Comparison of ENCODE assay signal across 8 cellular contexts in the genomic region with DNA sequence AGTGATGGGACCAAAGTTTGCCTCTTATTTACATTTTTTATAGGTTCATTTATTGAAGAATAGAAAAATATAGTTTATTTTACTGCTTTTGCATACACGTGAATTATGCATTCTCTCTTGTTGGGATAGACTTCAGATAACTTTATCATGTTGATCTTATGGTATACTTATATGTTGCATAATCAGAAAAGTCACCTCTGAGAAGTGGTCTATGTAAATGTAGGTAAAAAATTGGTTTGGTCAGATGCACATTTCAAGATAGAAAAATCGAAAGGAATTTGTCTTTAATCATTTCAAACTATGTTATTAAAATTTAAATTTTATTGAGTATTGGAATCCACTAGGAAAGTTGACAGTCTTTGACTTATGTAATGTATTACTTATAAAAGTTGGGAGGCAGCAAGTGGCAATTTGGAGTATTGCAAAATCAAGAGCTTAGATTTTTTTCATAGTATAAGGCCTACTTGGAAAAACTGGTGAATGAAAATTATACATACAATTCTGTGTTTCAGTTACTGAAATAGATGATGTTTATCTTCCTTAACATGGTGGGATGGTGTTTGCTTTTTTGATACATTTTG. TPM values are rescaled to one million over a fixed set of nuclear protein-coding genes. Genes with fewer than 3 reads are reported as not detected.
DNase-seq lines count a peak whose midpoint lies in the region; ATAC-seq and TF ChIP-seq lines count a peak whose summit lies in the region.

No MANE protein-coding gene starts in this region.

- ATAC-seq in activated naive CD8-positive, alpha-beta T cell treated with anti-CD3 and anti-CD28 coated beads, Interleukin-2, amount 10 ng/mL, durations not matched to agents 7 days and 5 days (ENCODE audit: low read depth): no peak
- no peak for ATAC-seq in memory B cell (ENCODE audit: low read depth)
- ATAC-seq in HG03025 (IDR thresholded peaks at IDR 0.05; ENCODE audit: low FRiP score, unreplicated experiment): no peak
- no peak for ATAC-seq in HG03571 (IDR thresholded peaks at IDR 0.05; ENCODE audit: unreplicated experiment)

- no peaks in the 10 kb centered on the region for H3K27me3 Mint-ChIP-seq in activated naive CD8-positive, alpha-beta T cell treated with anti-CD3 and anti-CD28 coated beads, Interleukin-2, amount 10 ng/mL, durations not matched to agents 7 days and 5 days
- H3K27me3 Mint-ChIP-seq in memory B cell: no peaks in the 10 kb centered on the region

- H3K27ac Mint-ChIP-seq in activated naive CD8-positive, alpha-beta T cell treated with anti-CD3 and anti-CD28 coated beads, Interleukin-2, amount 10 ng/mL, durations not matched to agents 7 days and 5 days: no peak overlapping the region
- no peak overlapping the region for H3K27ac Mint-ChIP-seq in memory B cell

- H3K4me3 ChIP-seq in AG04449 (ENCODE audit: low read depth, low read length) (peak overlapping the region; percentile 79), SJCRH30 (no peak overlapping the region)

- H3K9me3 ChIP-seq in SJCRH30 (replicated peaks): no peaks in the 10 kb centered on the region

- no peak for TF ChIP-seq CTCF in AG04449 (IDR thresholded peaks at IDR 0.05; ENCODE audit: insufficient read depth, low read length, missing control alignments)

- intact Hi-C loops in head of caudate nucleus (cut with DNase I): loop anchor here (10.0 kb wide), 1 partner anchor 47 kb away; no protein-coding TSS in a partner anchor

- no peak for DNase-seq in AG04449 (ENCODE audit: low read depth, low spot score)
- peak; percentile 15 for DNase-seq in HCEC 1CT
- no peak for DNase-seq in activated naive CD8-positive, alpha-beta T cell treated with anti-CD3 and anti-CD28 coated beads, Interleukin-2, amount 10 ng/mL, durations not matched to agents 7 days and 5 days
- DNase-seq in memory B cell (ENCODE audit: low spot score in 2 of 2): no peak
- DNase-seq in head of caudate nucleus: no peak
- DNase-seq in SJCRH30: no peak

- POLR2A ChIA-PET in AG04449 (lab: Yijun Ruan, JAX): no interaction called here
- POLR2A ChIA-PET in activated naive CD8-positive, alpha-beta T cell treated with anti-CD3 and anti-CD28 coated beads, Interleukin-2, amount 10 ng/mL, durations not matched to agents 7 days and 5 days (lab: Charles Lee): interaction anchor here (1.0 kb wide), 1 partner anchor 64 kb away, joined by 4 read pairs; no protein-coding TSS in a partner anchor

- no peaks in the 10 kb centered on the region for H3K36me3 Mint-ChIP-seq in activated naive CD8-positive, alpha-beta T cell treated with anti-CD3 and anti-CD28 coated beads, Interleukin-2, amount 10 ng/mL, durations not matched to agents 7 days and 5 days
- peaks cover 3% of the 10 kb centered on the region for H3K36me3 Mint-ChIP-seq in memory B cell

- peaks cover 2% of the 10 kb centered on the region; the same call in 1 of the 2 replicates for H3K4me1 ChIP-seq in SJCRH30

- peaks cover 35% of the 10 kb centered on the region for H3K4me1 Mint-ChIP-seq in activated naive CD8-positive, alpha-beta T cell treated with anti-CD3 and anti-CD28 coated beads, Interleukin-2, amount 10 ng/mL, durations not matched to agents 7 days and 5 days
- H3K4me1 Mint-ChIP-seq in memory B cell: peaks cover 37% of the 10 kb centered on the region

- no peak overlapping the region for H3K27ac ChIP-seq in SJCRH30

- no peaks in the 10 kb centered on the region for H3K36me3 ChIP-seq in SJCRH30

- CTCF ChIA-PET in AG04449 (lab: Yijun Ruan, JAX): interaction anchor here (4.0 kb wide), 1 partner anchor 40 kb away, joined by 34 read pairs; no protein-coding TSS in a partner anchor

- peak overlapping the region; percentile 98 for H3K4me3 Mint-ChIP-seq in activated naive CD8-positive, alpha-beta T cell treated with anti-CD3 and anti-CD28 coated beads, Interleukin-2, amount 10 ng/mL, durations not matched to agents 7 days and 5 days
- peak overlapping the region; percentile 66 for H3K4me3 Mint-ChIP-seq in memory B cell

- no peaks in the 10 kb centered on the region for H3K27me3 ChIP-seq in SJCRH30

- H3K9me3 Mint-ChIP-seq in activated naive CD8-positive, alpha-beta T cell treated with anti-CD3 and anti-CD28 coated beads, Interleukin-2, amount 10 ng/mL, durations not matched to agents 7 days and 5 days: no peaks in the 10 kb centered on the region
- no peaks in the 10 kb centered on the region for H3K9me3 Mint-ChIP-seq in memory B cell

RNA-seq across cellular contexts. Expression of gene PHF3, which starts 2.4 kb away (rescaled TPM):
- 10 to 100 TPM; 66.2 to 69.5 TPM for total RNA-seq in activated naive CD8-positive, alpha-beta T cell treated with anti-CD3 and anti-CD28 coated beads, Interleukin-2, amount 10 ng/mL, durations not matched to agents 7 days and 5 days
- 41.5 and 48.3 TPM in 2 replicates for total RNA-seq in SJCRH30 (2014; rRNA removed; shearing (Covaris generic))
